In the genomic region with DNA sequence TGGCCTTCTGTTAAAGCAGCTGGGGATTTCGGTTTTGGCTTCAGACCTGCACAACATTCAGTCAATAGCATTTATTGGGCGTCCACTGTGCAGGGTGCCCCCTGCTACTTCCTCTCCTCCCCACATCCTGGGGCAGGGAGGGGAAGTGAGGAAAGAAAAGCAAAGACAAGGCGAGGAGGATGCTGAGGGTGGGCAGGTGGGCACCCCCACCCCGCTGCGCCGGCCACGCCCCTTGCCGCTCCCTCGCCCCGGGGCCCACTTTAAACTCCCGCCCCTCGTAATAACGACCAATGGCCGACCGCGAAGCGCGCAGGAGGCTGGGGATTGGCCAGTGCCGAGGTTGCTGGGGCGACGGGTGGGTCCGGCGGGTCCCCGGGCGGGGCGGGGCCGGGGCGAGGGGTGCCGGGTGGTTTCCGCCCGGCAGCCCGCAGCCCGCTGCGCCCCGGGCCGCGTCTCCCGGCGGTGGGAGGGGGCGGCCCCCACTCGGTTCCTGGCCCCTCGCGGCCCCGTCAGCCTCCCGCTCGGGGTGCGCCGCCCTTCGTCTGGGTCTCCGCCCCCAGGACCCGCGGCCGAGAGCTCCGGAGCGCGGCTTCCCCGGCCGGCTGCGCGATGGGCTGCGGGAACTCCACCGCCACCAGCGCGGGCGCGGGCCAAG, we compare ENCODE assay signal across 1 cellular context.
TF ChIP-seq lines count a peak whose summit lies in the region.

Gene C12orf75, plus strand, starts transcription at position 409 of the 655 bp plus-strand sequence. Its CDS starts 201 bp downstream, at position 610.

TF ChIP-seq in HepG2, 621 proteins besides CTCF, POLR2A, EP300 and RAD21 (continued from another document and continues in another):
- TF ChIP-seq AHDC1 (CRISPR knock-in tag; IDR thresholded peaks at IDR 0.05; ENCODE audit: borderline replicate concordance) (no peak), REPIN1 (CRISPR knock-in tag; IDR thresholded peaks at IDR 0.05; ENCODE audit: borderline replicate concordance, low read depth) (peak; percentile 39; the same call in 1 of the 2 replicates), ZNF382 (CRISPR knock-in tag; IDR thresholded peaks at IDR 0.05; ENCODE audit: borderline replicate concordance) (no peak), ZBTB46 (CRISPR knock-in tag; IDR thresholded peaks at IDR 0.05; ENCODE audit: borderline replicate concordance) (no peak), CCDC6 (CRISPR knock-in tag; IDR thresholded peaks at IDR 0.05) (peak; percentile 85), ZNF121 (CRISPR knock-in tag; IDR thresholded peaks at IDR 0.05) (no peak), TAF15 (IDR thresholded peaks at IDR 0.05; ENCODE audit: low read depth, low read length, poor library complexity, severe bottlenecking) (no peak), ZFP36L1 (CRISPR knock-in tag; IDR thresholded peaks at IDR 0.05) (0 out of 2 replicates have a peak, but pooled peaks have one; percentile 60), ARNT2 (CRISPR knock-in tag; IDR thresholded peaks at IDR 0.05; ENCODE audit: low read depth) (peak; percentile 53; the same call in 1 of the 2 replicates), ZNF704 (CRISPR knock-in tag; IDR thresholded peaks at IDR 0.05; ENCODE audit: borderline replicate concordance) (no peak), HDAC1 (CRISPR knock-in tag; IDR thresholded peaks at IDR 0.05) (peak; percentile 50; the same call in 1 of the 2 replicates), NFYB (CRISPR knock-in tag; IDR thresholded peaks at IDR 0.05) (peak; percentile 79), E2F5 (CRISPR knock-in tag; conservative IDR thresholded peaks at IDR 0.05) (peak; percentile 92), ZNF672 (CRISPR knock-in tag; IDR thresholded peaks at IDR 0.05) (no peak), ZBTB7A (CRISPR knock-in tag; IDR thresholded peaks at IDR 0.05) (peak; percentile 55; the same call in 1 of the 2 replicates), ZSCAN21 (CRISPR knock-in tag; IDR thresholded peaks at IDR 0.05; ENCODE audit: borderline replicate concordance) (0 out of 2 replicates have a peak, but pooled peaks have one; percentile 20), PAXIP1 (CRISPR knock-in tag; conservative IDR thresholded peaks at IDR 0.05) (no peak), ZNF687 (CRISPR knock-in tag; IDR thresholded peaks at IDR 0.05) (peak; percentile 28; the same call in 1 of the 2 replicates), SP1 (IDR thresholded peaks at IDR 0.05) (no peak), SP1 (CRISPR knock-in tag; IDR thresholded peaks at IDR 0.05) (peak; percentile 70), REL (CRISPR knock-in tag; conservative IDR thresholded peaks at IDR 0.05) (no peak), SMAD9 (CRISPR knock-in tag; IDR thresholded peaks at IDR 0.05) (no peak), ZNF136 (CRISPR knock-in tag; IDR thresholded peaks at IDR 0.05; ENCODE audit: low read depth) (no peak), ZNF766 (CRISPR knock-in tag; IDR thresholded peaks at IDR 0.05; ENCODE audit: borderline replicate concordance) (no peak), PATZ1 (CRISPR knock-in tag; IDR thresholded peaks at IDR 0.05) (peak; percentile 59), NFIC (IDR thresholded peaks at IDR 0.05; ENCODE audit: low read length) (no peak), ZNF550 (CRISPR knock-in tag; IDR thresholded peaks at IDR 0.05; ENCODE audit: borderline replicate concordance) (no peak)
- TF ChIP-seq, protein P1, sequence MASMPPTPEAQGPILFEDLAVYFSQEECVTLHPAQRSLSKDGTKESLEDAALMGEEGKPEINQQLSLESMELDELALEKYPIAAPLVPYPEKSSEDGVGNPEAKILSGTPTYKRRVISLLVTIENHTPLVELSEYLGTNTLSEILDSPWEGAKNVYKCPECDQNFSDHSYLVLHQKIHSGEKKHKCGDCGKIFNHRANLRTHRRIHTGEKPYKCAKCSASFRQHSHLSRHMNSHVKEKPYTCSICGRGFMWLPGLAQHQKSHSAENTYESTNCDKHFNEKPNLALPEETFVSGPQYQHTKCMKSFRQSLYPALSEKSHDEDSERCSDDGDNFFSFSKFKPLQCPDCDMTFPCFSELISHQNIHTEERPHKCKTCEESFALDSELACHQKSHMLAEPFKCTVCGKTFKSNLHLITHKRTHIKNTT (CRISPR knock-in tag; IDR thresholded peaks at IDR 0.05), result no peak
- TF ChIP-seq, protein P2, sequence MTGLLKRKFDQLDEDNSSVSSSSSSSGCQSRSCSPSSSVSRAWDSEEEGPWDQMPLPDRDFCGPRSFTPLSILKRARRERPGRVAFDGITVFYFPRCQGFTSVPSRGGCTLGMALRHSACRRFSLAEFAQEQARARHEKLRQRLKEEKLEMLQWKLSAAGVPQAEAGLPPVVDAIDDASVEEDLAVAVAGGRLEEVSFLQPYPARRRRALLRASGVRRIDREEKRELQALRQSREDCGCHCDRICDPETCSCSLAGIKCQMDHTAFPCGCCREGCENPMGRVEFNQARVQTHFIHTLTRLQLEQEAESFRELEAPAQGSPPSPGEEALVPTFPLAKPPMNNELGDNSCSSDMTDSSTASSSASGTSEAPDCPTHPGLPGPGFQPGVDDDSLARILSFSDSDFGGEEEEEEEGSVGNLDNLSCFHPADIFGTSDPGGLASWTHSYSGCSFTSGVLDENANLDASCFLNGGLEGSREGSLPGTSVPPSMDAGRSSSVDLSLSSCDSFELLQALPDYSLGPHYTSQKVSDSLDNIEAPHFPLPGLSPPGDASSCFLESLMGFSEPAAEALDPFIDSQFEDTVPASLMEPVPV (CRISPR knock-in tag; IDR thresholded peaks at IDR 0.05), result peak; percentile 45; the same call in 1 of the 2 replicates
